Comparison of ENCODE assay signal across 11 cellular contexts in genomic region chr9:132486706-132487350, GRCh38.
DNase-seq lines count a peak whose midpoint lies in the region; ATAC-seq and TF ChIP-seq lines count a peak whose summit lies in the region.
"Had no signal": no experiment of that assay in that cellular context is flagged by ENCODE, and none has a peak within 500 bp of the region (broad histone marks: within the 10 kb centered on the region; RNA-seq: fewer than 3 reads in every experiment).

No MANE protein-coding gene starts in this region.

- no peak for TF ChIP-seq CTCF in endodermal cell (conservative IDR thresholded peaks at IDR 0.05)

- WGBS in endodermal cell (ENCODE audit: insufficient coverage in 1 of 2, insufficient read length in 1 of 2), 2 experiments = 73 to 84% methylated on average over 22 to 32 of the region's 32 CpGs

- peaks cover 2% of the 10 kb centered on the region for H3K9me3 Mint-ChIP-seq in endodermal cell

- H3K27ac ChIP-seq in endodermal cell (ENCODE audit: low read depth, low read length) = peak overlapping the region; percentile 80
- H3K27ac ChIP-seq: breast epithelium had no signal

- peaks cover 15% of the 10 kb centered on the region for H3K4me1 Mint-ChIP-seq in endodermal cell

- DNase-seq in NCI-H524 treated with DMSO at 0.1 percent for 48 hours (lab: John Stamatoyannopoulos, UW) = peak; percentile 74
- peak; percentile 9 to 38 (median 28) for DNase-seq in activated CD8-positive, alpha-beta memory T cell treated with anti-CD3 and anti-CD28 coated beads for 48 hours (ENCODE audit: low read depth in 2 of 3, low spot score in 2 of 3)
- no peak for DNase-seq in endodermal cell
- peak; percentile 33 to 40 for DNase-seq in stimulated activated CD8-positive, alpha-beta memory T cell treated with anti-CD3 and anti-CD28 coated beads, Interleukin-2, amount 100 ng/mL, for 48 hours (ENCODE audit: low read depth in 2 of 2)
- no peak for DNase-seq in NCI-H1417 treated with DMSO at 0.1 percent for 48 hours (lab: John Stamatoyannopoulos, UW)
- DNase-seq: foreskin melanocyte, SHP77 had no signal

- H3K9ac ChIP-seq in endodermal cell (ENCODE audit: extremely low read depth, low read length, poor library complexity, severe bottlenecking) = no peak overlapping the region

- H3K27ac Mint-ChIP-seq in endodermal cell = no peak overlapping the region

- H3K9me3 ChIP-seq in endodermal cell (ENCODE audit: control insufficient read depth, low read length) = no peaks in the 10 kb centered on the region
- H3K9me3 ChIP-seq: breast epithelium had no signal

- no peak overlapping the region for H3K4me3 Mint-ChIP-seq in endodermal cell

- no peak overlapping the region for H3K4me3 ChIP-seq in endodermal cell (ENCODE audit: low read length)
- H3K4me3 ChIP-seq: breast epithelium had no signal

- ATAC-seq in HG03159 (IDR thresholded peaks at IDR 0.05; ENCODE audit: unreplicated experiment) = no peak
- no peak for ATAC-seq in GM21528 (IDR thresholded peaks at IDR 0.05; ENCODE audit: low FRiP score, unreplicated experiment)
- no peak for ATAC-seq in HG03196 (IDR thresholded peaks at IDR 0.05; ENCODE audit: unreplicated experiment)

- H3K4me1 ChIP-seq in endodermal cell (ENCODE audit: control insufficient read depth, insufficient read depth, low read length) = no peaks in the 10 kb centered on the region
- H3K4me1 ChIP-seq: breast epithelium had no signal

- H3K36me3 ChIP-seq in endodermal cell (ENCODE audit: control insufficient read depth, insufficient read depth, low read length) = no peaks in the 10 kb centered on the region
- H3K36me3 ChIP-seq: breast epithelium had no signal

- no peaks in the 10 kb centered on the region for H3K36me3 Mint-ChIP-seq in endodermal cell (ENCODE audit: low read depth)

- H3K27me3 ChIP-seq in endodermal cell (ENCODE audit: control insufficient read depth, insufficient read depth, low read length, poor library complexity, severe bottlenecking) = no peaks in the 10 kb centered on the region

- H3K27me3 Mint-ChIP-seq in endodermal cell (ENCODE audit: insufficient read depth) = peaks cover 2% of the 10 kb centered on the region

Comparison
In these comparisons a context has a peak if more than half of its experiments do, and no peak if none do; other contexts are left out.
1. DNase-seq: peak in NCI-H524 treated with DMSO at 0.1 percent for 48 hours (single experiment), activated CD8-positive, alpha-beta memory T cell treated with anti-CD3 and anti-CD28 coated beads for 48 hours (3 of 3) and stimulated activated CD8-positive, alpha-beta memory T cell treated with anti-CD3 and anti-CD28 coated beads, Interleukin-2, amount 100 ng/mL, for 48 hours (2 of 2); none in endodermal cell (single experiment) and NCI-H1417 treated with DMSO at 0.1 percent for 48 hours (single experiment).